In genomic region chr15:78900819-78901533, GRCh38 we compare ENCODE assay signal across 7 cellular contexts. TPM values are rescaled to one million over a fixed set of nuclear protein-coding genes. Genes with fewer than 3 reads are reported as not detected.
DNase-seq lines count a peak whose midpoint lies in the region; ATAC-seq and TF ChIP-seq lines count a peak whose summit lies in the region.
"Not testable (repeated sequence)": the region's sequence is repeated elsewhere in the genome, so short reads cannot be mapped to it uniquely, and the experiment has no call there.

No MANE protein-coding gene starts in this region.

- not testable (repeated sequence) for TF ChIP-seq CTCF in CD14-positive monocyte (IDR thresholded peaks at IDR 0.05); RWPE1 (conservative IDR thresholded peaks at IDR 0.05; ENCODE audit: low read depth); cardiac muscle cell (IDR thresholded peaks at IDR 0.05; ENCODE audit: low read depth, low read length)

- H3K4me1 Mint-ChIP-seq in CD14-positive monocyte; activated T-cell treated with anti-CD3 and anti-CD28 coated beads, Interleukin-2, amount 50 U/mL, for 24 hours (ENCODE audit: low read depth); activated naive CD8-positive, alpha-beta T cell treated with anti-CD3 and anti-CD28 coated beads for 36 hours; naive B cell; stimulated activated naive B cell treated with anti-CD40 and anti-IgM and Interleukin-4, amounts not matched to agents 10 μg/mL and 1 μg/mL and 100 μg/mL, for 72 hours: not testable (repeated sequence)

- CTCF ChIA-PET in RWPE1 (lab: Yijun Ruan, JAX): interaction anchor here (0.7 kb wide), 1 partner anchor 277 kb away, joined by 3 read pairs; no protein-coding TSS in a partner anchor

- not testable (repeated sequence) for H3K9me3 Mint-ChIP-seq in CD14-positive monocyte; activated T-cell treated with anti-CD3 and anti-CD28 coated beads, Interleukin-2, amount 50 U/mL, for 24 hours; activated naive CD8-positive, alpha-beta T cell treated with anti-CD3 and anti-CD28 coated beads for 36 hours; naive B cell; stimulated activated naive B cell treated with anti-CD40 and anti-IgM and Interleukin-4, amounts not matched to agents 10 μg/mL and 1 μg/mL and 100 μg/mL, for 72 hours

- peaks cover 72% of the 10 kb centered on the region for H3K36me3 ChIP-seq in cardiac muscle cell

- H3K4me3 Mint-ChIP-seq in CD14-positive monocyte; activated T-cell treated with anti-CD3 and anti-CD28 coated beads, Interleukin-2, amount 50 U/mL, for 24 hours; activated naive CD8-positive, alpha-beta T cell treated with anti-CD3 and anti-CD28 coated beads for 36 hours; naive B cell; stimulated activated naive B cell treated with anti-CD40 and anti-IgM and Interleukin-4, amounts not matched to agents 10 μg/mL and 1 μg/mL and 100 μg/mL, for 72 hours: not testable (repeated sequence)

- H3K27me3 Mint-ChIP-seq in CD14-positive monocyte (ENCODE audit: low read depth in 3 of 3); activated T-cell treated with anti-CD3 and anti-CD28 coated beads, Interleukin-2, amount 50 U/mL, for 24 hours; activated naive CD8-positive, alpha-beta T cell treated with anti-CD3 and anti-CD28 coated beads for 36 hours; naive B cell; stimulated activated naive B cell treated with anti-CD40 and anti-IgM and Interleukin-4, amounts not matched to agents 10 μg/mL and 1 μg/mL and 100 μg/mL, for 72 hours: not testable (repeated sequence)

- H3K9me3 ChIP-seq in cardiac muscle cell (ENCODE audit: low read depth): not testable (repeated sequence)

- not testable (repeated sequence) for DNase-seq in CD14-positive monocyte (ENCODE audit: low spot score); RWPE1 (ENCODE audit: low spot score); activated T-cell treated with anti-CD3 and anti-CD28 coated beads, Interleukin-2, amount 50 U/mL, for 24 hours; activated naive CD8-positive, alpha-beta T cell treated with anti-CD3 and anti-CD28 coated beads for 36 hours; cardiac muscle cell (ENCODE audit: low read depth in 1 of 2, low spot score in 1 of 2); naive B cell; stimulated activated naive B cell treated with anti-CD40 and anti-IgM and Interleukin-4, amounts not matched to agents 10 μg/mL and 1 μg/mL and 100 μg/mL, for 72 hours

- H3K36me3 Mint-ChIP-seq in CD14-positive monocyte (peaks cover 85 to 99% of the 10 kb centered on the region in 2 donors), naive B cell (peaks cover 9 to 34% of the 10 kb centered on the region in 2 donors)
- peaks cover 97% of the 10 kb centered on the region for H3K36me3 Mint-ChIP-seq in activated T-cell treated with anti-CD3 and anti-CD28 coated beads, Interleukin-2, amount 50 U/mL, for 24 hours (ENCODE audit: low read depth)
- H3K36me3 Mint-ChIP-seq in activated naive CD8-positive, alpha-beta T cell treated with anti-CD3 and anti-CD28 coated beads for 36 hours: peaks cover 20% of the 10 kb centered on the region
- H3K36me3 Mint-ChIP-seq in stimulated activated naive B cell treated with anti-CD40 and anti-IgM and Interleukin-4, amounts not matched to agents 10 μg/mL and 1 μg/mL and 100 μg/mL, for 72 hours: peaks cover 31 to 39% of the 10 kb centered on the region in 2 donors

- H3K4me1 ChIP-seq in cardiac muscle cell (ENCODE audit: low read depth): peaks cover 21% of the 10 kb centered on the region

- not testable (repeated sequence) for ATAC-seq in naive B cell (ENCODE audit: low read depth in 2 of 2); stimulated activated naive B cell treated with anti-CD40 and anti-IgM and Interleukin-4, amounts not matched to agents 10 μg/mL and 1 μg/mL and 100 μg/mL, for 72 hours (replicated peaks)

- intact Hi-C loops in CD14-positive monocyte (cut with micrococcal nuclease): not testable (repeated sequence)

- H3K27ac ChIP-seq in RWPE1 (peak overlapping the region; percentile 8), cardiac muscle cell (peak overlapping the region; percentile 81)

- H3K4me3 ChIP-seq in cardiac muscle cell: not testable (repeated sequence)

- POLR2A ChIA-PET in RWPE1 (lab: Yijun Ruan, JAX; ENCODE audit: low non-redundant PET): not testable (repeated sequence)

- H3K27ac Mint-ChIP-seq in CD14-positive monocyte (peak overlapping the region in 4 of 7 donors; percentile 46 to 83 (median 58)), naive B cell (peak overlapping the region in 4 of 6 donors; percentile 6 to 82 (median 24))
- peak overlapping the region; percentile 40 for H3K27ac Mint-ChIP-seq in activated T-cell treated with anti-CD3 and anti-CD28 coated beads, Interleukin-2, amount 50 U/mL, for 24 hours
- peak overlapping the region; percentile 25 for H3K27ac Mint-ChIP-seq in activated naive CD8-positive, alpha-beta T cell treated with anti-CD3 and anti-CD28 coated beads for 36 hours
- H3K27ac Mint-ChIP-seq in stimulated activated naive B cell treated with anti-CD40 and anti-IgM and Interleukin-4, amounts not matched to agents 10 μg/mL and 1 μg/mL and 100 μg/mL, for 72 hours: peak overlapping the region; percentile 56

- not testable (repeated sequence) for H3K27me3 ChIP-seq in cardiac muscle cell

RNA-seq across cellular contexts. Expression of gene MORF4L1, which starts 28.3 kb away (rescaled TPM):
- 100 to 1,000 TPM; 224 to 242 TPM for polyA plus RNA-seq in CD14-positive monocyte
- total RNA-seq in activated naive CD8-positive, alpha-beta T cell treated with anti-CD3 and anti-CD28 coated beads for 36 hours: 100 to 1,000 TPM; 275 to 293 TPM
- total RNA-seq in cardiac muscle cell: 760 and 1,026 TPM in 2 replicates
- polyA plus RNA-seq in cardiac muscle cell: 625 and 669 TPM in 2 replicates
- 100 to 1,000 TPM; 213 to 250 (median 243) TPM for polyA plus RNA-seq in naive B cell (ENCODE audit: low read depth in 6 of 6)

RNA-seq across cellular contexts. Expression of gene CTSH, which starts 43.9 kb away (rescaled TPM):
- 100 to 1,000 TPM; 756 to 884 TPM for polyA plus RNA-seq in CD14-positive monocyte
- 1 to 10 TPM; 4.3 to 4.9 TPM for total RNA-seq in activated naive CD8-positive, alpha-beta T cell treated with anti-CD3 and anti-CD28 coated beads for 36 hours
- total RNA-seq in cardiac muscle cell: 24.1 and 37.3 TPM in 2 replicates
- 26.5 and 39.3 TPM in 2 replicates for polyA plus RNA-seq in cardiac muscle cell
- polyA plus RNA-seq in naive B cell (ENCODE audit: low read depth in 6 of 6): 100 to 1,000 TPM; 260 to 480 (median 378) TPM
